33 cellular contexts compared by ENCODE assay signal in the genomic region with DNA sequence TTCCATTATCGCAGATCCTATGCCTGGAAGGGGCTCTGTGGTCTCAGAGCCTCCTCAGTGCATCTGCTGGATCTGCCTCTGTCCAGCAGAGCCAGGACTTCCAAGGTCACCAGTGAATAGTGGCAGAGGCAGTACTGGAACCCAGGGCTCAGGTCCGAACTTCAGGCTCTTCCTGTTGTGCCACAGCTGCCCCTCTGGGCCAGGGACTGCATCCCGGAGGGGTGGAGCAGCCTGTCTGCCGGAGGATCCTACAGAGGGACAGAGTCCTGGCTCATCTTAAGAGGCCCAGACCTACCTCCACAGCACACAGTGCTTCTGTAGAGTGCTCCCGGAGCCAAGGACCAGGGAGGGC. TPM values are rescaled to one million over a fixed set of nuclear protein-coding genes. Genes with fewer than 3 reads are reported as not detected.
"Had no signal": no experiment of that assay in that cellular context is flagged by ENCODE, and none has a peak within 500 bp of the region (broad histone marks: within the 10 kb centered on the region; RNA-seq: fewer than 3 reads in every experiment).

No MANE protein-coding gene starts in this region.

- H3K27me3 ChIP-seq: dorsolateral prefrontal cortex, hepatocyte, neural progenitor cell, testis had no signal

- ATAC-seq: esophagus mucosa; gastroesophageal sphincter; heart left ventricle; left cardiac atrium; left lung; mucosa of descending colon; natural killer cell treated with Interleukin-12 subunit alpha and Interleukin-12 subunit beta and Interleukin-15 and Interleukin-18, amount 100 ng/mL, for 72 hours; right cardiac atrium; stimulated activated memory B cell treated with anti-CD40 and anti-IgM and Interleukin-4, amounts not matched to agents 10 μg/mL and 1 μg/mL and 100 μg/mL, for 72 hours; stimulated activated naive CD8-positive, alpha-beta T cell treated with anti-CD3 and anti-CD28 coated beads, Interleukin-15, Interleukin-2, amounts not matched to agents 100 U/mL and 50 U/mL, for 24 hours had no signal

- H3K9ac ChIP-seq: neural progenitor cell had no signal

- H2AFZ ChIP-seq: hepatocyte, neural progenitor cell had no signal

- H3K9me3 ChIP-seq: gastroesophageal sphincter, heart left ventricle, left lung, mucosa of descending colon, psoas muscle, spleen, testis, tibial artery had no signal

- H3K4me2 ChIP-seq: hepatocyte, neural progenitor cell had no signal

- H3K4me3 ChIP-seq: dorsolateral prefrontal cortex, gastroesophageal sphincter, heart left ventricle, hepatocyte, left lung, mucosa of descending colon, neural progenitor cell, psoas muscle, skin epidermis, spleen, testis, tibial artery had no signal

- H3K79me2 ChIP-seq: hepatocyte had no signal

- FAIRE-seq: colon, islet of Langerhans, urothelium cell line had no signal

- H3K36me3 ChIP-seq: neural progenitor cell had no signal

- H3K4me1 ChIP-seq: psoas muscle, testis, tibial artery had no signal

- H3K27ac ChIP-seq: epithelial cell of prostate, gastroesophageal sphincter, heart left ventricle, hepatocyte, left lung, neural progenitor cell, psoas muscle, skin epidermis, spleen, testis, tibial artery had no signal

- DNase-seq: effector CD4-positive, alpha-beta T cell; foreskin fibroblast; heart left ventricle; left cardiac atrium; left lung; mesenchymal stem cell; mucosa of descending colon; naive B cell; psoas muscle; right cardiac atrium; stimulated activated CD4-positive, alpha-beta T cell treated with anti-CD3 and anti-CD28 coated beads, Interleukin-4, amount 100 ng/mL, for 4 hours; stimulated activated naive CD8-positive, alpha-beta T cell treated with anti-CD3 and anti-CD28 coated beads, Interleukin-15, Interleukin-2, amounts not matched to agents 100 U/mL and 50 U/mL, for 24 hours; testis; tibial artery had no signal

RNA-seq across cellular contexts. Expression of gene KNCN, which starts 3.6 kb away (rescaled TPM):
- total RNA-seq: esophagus mucosa; gastroesophageal sphincter; heart left ventricle; hepatocyte; kidney epithelial cell; left cardiac atrium; left lung; lower leg skin; lung microvascular endothelial cell; mesothelial cell of epicardium; mucosa of descending colon; natural killer cell treated with Interleukin-12 subunit alpha and Interleukin-12 subunit beta and Interleukin-15 and Interleukin-18, amount 100 ng/mL, for 72 hours; osteocyte; psoas muscle; renal cortical epithelial cell; right cardiac atrium; spleen had no signal
- polyA plus RNA-seq: heart left ventricle, hepatocyte, psoas muscle, right cardiac atrium, spleen had no signal
